Comparison of ENCODE assay signal across 25 cellular contexts in the genomic region with DNA sequence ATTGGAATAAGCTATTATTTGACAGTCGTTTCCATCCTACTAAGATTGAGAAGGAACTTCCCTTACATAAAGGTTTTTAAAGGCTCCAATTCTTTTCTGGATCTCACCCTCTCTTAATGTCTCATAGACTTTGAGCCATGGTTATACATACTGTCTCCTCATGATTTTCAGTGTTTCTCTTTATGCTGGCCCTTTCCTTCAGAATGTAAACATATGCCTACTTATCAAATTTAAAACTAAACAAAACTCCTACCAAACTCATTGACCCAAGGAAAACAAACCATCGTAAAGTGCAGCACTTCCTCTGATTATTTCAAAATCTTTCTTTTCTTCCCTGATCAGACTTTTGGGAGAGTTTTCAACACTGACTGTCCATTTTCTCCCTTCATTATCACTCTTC.
A peak's percentile ranks its signal among the peaks of the same experiment; 100 is the strongest.
DNase-seq lines count a peak whose midpoint lies in the region; ATAC-seq and TF ChIP-seq lines count a peak whose summit lies in the region.
"Had no signal": no experiment of that assay in that cellular context is flagged by ENCODE, and none has a peak within 500 bp of the region (broad histone marks: within the 10 kb centered on the region; RNA-seq: fewer than 3 reads in every experiment).

No MANE protein-coding gene starts in this region.

- H3F3A ChIP-seq in GM23338 (replicated peaks; ENCODE audit: low read depth) (no peaks in the 10 kb centered on the region), PC-3 (ENCODE audit: low read length, unreplicated experiment) (peaks cover 8% of the 10 kb centered on the region)

- intact Hi-C loops in PC-3 (cut with micrococcal nuclease): loop anchor here (1.0 to 10.0 kb wide), 3 partner anchors 30 to 381 kb away; no protein-coding TSS in a partner anchor
- intact Hi-C loops in right lobe of liver (cut with DNase I): no loop called here

- TF ChIP-seq POLR2A in right lobe of liver (IDR thresholded peaks at IDR 0.05): no peak

- H3K4me3 Mint-ChIP-seq in GM23338 (no peak overlapping the region), osteocyte (ENCODE audit: unreplicated experiment) (no peak overlapping the region)
- H3K4me3 Mint-ChIP-seq: CD4-positive, alpha-beta T cell had no signal

- H3K9me3 Mint-ChIP-seq in GM23338: no peaks in the 10 kb centered on the region
- H3K9me3 Mint-ChIP-seq in osteocyte (ENCODE audit: unreplicated experiment): peaks cover 5% of the 10 kb centered on the region
- H3K9me3 Mint-ChIP-seq: CD4-positive, alpha-beta T cell had no signal

- peaks cover 1% of the 10 kb centered on the region for H3K27me3 Mint-ChIP-seq in GM23338 (ENCODE audit: insufficient read depth, low read depth, poor library complexity)
- H3K27me3 Mint-ChIP-seq in osteocyte (ENCODE audit: unreplicated experiment): no peaks in the 10 kb centered on the region
- H3K27me3 Mint-ChIP-seq: CD4-positive, alpha-beta T cell had no signal

- no peak for TF ChIP-seq CTCF in GM23338 (conservative IDR thresholded peaks at IDR 0.05; ENCODE audit: low read depth in 2 of 2)
- no peak for TF ChIP-seq CTCF in PC-3 (conservative IDR thresholded peaks at IDR 0.05; ENCODE audit: low read depth, low read length)
- TF ChIP-seq CTCF in osteocyte (IDR thresholded peaks at IDR 0.05): no peak
- TF ChIP-seq CTCF in right lobe of liver (IDR thresholded peaks at IDR 0.05): no peak

- no peaks in the 10 kb centered on the region for H3K27me3 ChIP-seq in GM23338 (ENCODE audit: insufficient read depth)
- H3K27me3 ChIP-seq in PC-3 (ENCODE audit: low read length): no peaks in the 10 kb centered on the region
- no peaks in the 10 kb centered on the region for H3K27me3 ChIP-seq in right lobe of liver
- H3K27me3 ChIP-seq: BLaER1 treated with 17β-estradiol and CSF1 and Interleukin-3, amounts not matched to agents 10 nM and 100 nM; Peyer's patch had no signal

- H3K36me3 ChIP-seq in GM23338 (ENCODE audit: insufficient read depth) (no peaks in the 10 kb centered on the region), PC-3 (ENCODE audit: low read depth, low read length) (no peaks in the 10 kb centered on the region), right lobe of liver (no peaks in the 10 kb centered on the region)
- H3K36me3 ChIP-seq: BLaER1 treated with 17β-estradiol and CSF1 and Interleukin-3, amounts not matched to agents 10 nM and 100 nM; HAP-1; Peyer's patch had no signal

- no peaks in the 10 kb centered on the region for H3K79me2 ChIP-seq in GM23338 (replicated peaks; ENCODE audit: insufficient read depth)
- H3K79me2 ChIP-seq in PC-3 (ENCODE audit: low read length): no peaks in the 10 kb centered on the region

- H3K4me2 ChIP-seq in GM23338 (no peak overlapping the region), PC-3 (ENCODE audit: low read length) (peak overlapping the region; percentile 9; the same call in 1 of the 2 replicates)
- H3K4me2 ChIP-seq: BLaER1 treated with 17β-estradiol and CSF1 and Interleukin-3, amounts not matched to agents 10 nM and 100 nM had no signal

- no peak for DNase-seq in GM23338 (ENCODE audit: low spot score)
- peak; percentile 35 for DNase-seq in PC-3
- peak; percentile 2 for DNase-seq in fibroblast of gingiva (ENCODE audit: low read depth)
- DNase-seq in osteocyte (ENCODE audit: extremely low spot score, unreplicated experiment): no peak
- no peak for DNase-seq in right lobe of liver
- no peak for DNase-seq in OCI-M2 (lab: John Stamatoyannopoulos, UW; ENCODE audit: unreplicated experiment)
- DNase-seq: AML-193; CD4-positive, alpha-beta T cell; COR-L47; DMS53; GM23248; Karpas-422; NCI-H1092 treated with DMSO at 0.1 percent for 48 hours; NCI-H1436; NCI-H1930; NCI-H446 treated with DMSO at 0.1 percent for 48 hours; NCI-H526; NCI-H82; NK-92 treated with Interleukin-12 subunit alpha and Interleukin-12 subunit beta, amount 100 ng/mL, for 24 hours; Peyer's patch; SHP77 treated with DMSO at 0.1 percent for 48 hours had no signal

- H2AFZ ChIP-seq in GM23338: peak overlapping the region; percentile 72
- H2AFZ ChIP-seq in PC-3 (ENCODE audit: low read length): no peak overlapping the region
- H2AFZ ChIP-seq: GM23248 had no signal

- H3K9me2 ChIP-seq in GM23338 (ENCODE audit: insufficient read depth) (no peaks in the 10 kb centered on the region), PC-3 (replicated peaks; ENCODE audit: low read length) (no peaks in the 10 kb centered on the region)

- H3K9ac ChIP-seq in PC-3 (ENCODE audit: low read length): no peak overlapping the region
- H3K9ac ChIP-seq: BLaER1 treated with 17β-estradiol and CSF1 and Interleukin-3, amounts not matched to agents 10 nM and 100 nM; GM23248 had no signal

- no peak overlapping the region for H3K27ac ChIP-seq in GM23338 (ENCODE audit: low read depth)
- H3K27ac ChIP-seq in PC-3 (ENCODE audit: low read length): peak overlapping the region; percentile 31
- H3K27ac ChIP-seq in right lobe of liver: no peak overlapping the region
- H3K27ac ChIP-seq: BLaER1 treated with 17β-estradiol and CSF1 and Interleukin-3, amounts not matched to agents 10 nM and 100 nM; GM23248; Peyer's patch; SK-N-MC had no signal

- ATAC-seq in GM23338: no peak
- peak; percentile 42 for ATAC-seq in PC-3
- no peak for ATAC-seq in right lobe of liver
- no peak for ATAC-seq in HG02970 (IDR thresholded peaks at IDR 0.05; ENCODE audit: low FRiP score, unreplicated experiment)

- POLR2A ChIA-PET in PC-3 (lab: Charles Lee; ENCODE audit: unreplicated experiment): interaction anchor here (0.5 kb wide), 1 partner anchor 138 kb away, joined by 3 read pairs; no protein-coding TSS in a partner anchor

- 54% methylated on average over 2 of the region's 2 CpGs for WGBS in right lobe of liver (ENCODE audit: insufficient coverage, low coverage, low lambda C conversion rate, missing lambda C conversion rate)

- H3K9me3 ChIP-seq in PC-3 (ENCODE audit: low read length) (no peaks in the 10 kb centered on the region), right lobe of liver (no peaks in the 10 kb centered on the region)
- H3K9me3 ChIP-seq: BLaER1 treated with 17β-estradiol and CSF1 and Interleukin-3, amounts not matched to agents 10 nM and 100 nM; HAP-1; Peyer's patch had no signal

- H3K27ac Mint-ChIP-seq in GM23338: peak overlapping the region; percentile 28; the same call in 1 of the 2 replicates
- peak overlapping the region; percentile 1 for H3K27ac Mint-ChIP-seq in osteocyte (ENCODE audit: unreplicated experiment)
- H3K27ac Mint-ChIP-seq: CD4-positive, alpha-beta T cell had no signal

- BruUV-seq in PC-3 (replicated peaks; lab: Mats Ljungman, UMichigan): no TSS peak

- H3K4me3 ChIP-seq in GM23338 (no peak overlapping the region), PC-3 (ENCODE audit: low read length) (no peak overlapping the region), right lobe of liver (no peak overlapping the region)
- H3K4me3 ChIP-seq: BLaER1 treated with 17β-estradiol and CSF1 and Interleukin-3, amounts not matched to agents 10 nM and 100 nM; GM23248; HAP-1; Peyer's patch; SK-N-MC had no signal

- H3K4me1 Mint-ChIP-seq in GM23338 (peaks cover 27% of the 10 kb centered on the region), osteocyte (ENCODE audit: unreplicated experiment) (peaks cover 47% of the 10 kb centered on the region)

- H3K4me1 ChIP-seq in GM23338 (ENCODE audit: insufficient read depth) (peaks cover 17% of the 10 kb centered on the region; the same call in 1 of the 2 replicates), PC-3 (ENCODE audit: insufficient read depth, low read length) (peaks cover 56% of the 10 kb centered on the region), right lobe of liver (no peaks in the 10 kb centered on the region)
- H3K4me1 ChIP-seq: BLaER1 treated with 17β-estradiol and CSF1 and Interleukin-3, amounts not matched to agents 10 nM and 100 nM; Peyer's patch had no signal

- CTCF ChIA-PET in PC-3 (lab: Charles Lee): no interaction called here

- no peaks in the 10 kb centered on the region for H3K36me3 Mint-ChIP-seq in GM23338 (ENCODE audit: low read depth)
- H3K36me3 Mint-ChIP-seq in osteocyte (ENCODE audit: unreplicated experiment): peaks cover 3% of the 10 kb centered on the region

- H4K20me1 ChIP-seq in GM23338 (replicated peaks; ENCODE audit: insufficient read depth): no peaks in the 10 kb centered on the region
- no peaks in the 10 kb centered on the region for H4K20me1 ChIP-seq in PC-3 (ENCODE audit: low read length)
- H4K20me1 ChIP-seq: BLaER1 treated with 17β-estradiol and CSF1 and Interleukin-3, amounts not matched to agents 10 nM and 100 nM had no signal

TF ChIP-seq in GM23338, 12 proteins besides CTCF, POLR2A, EP300 and RAD21 (continues in another document):
- TF ChIP-seq REST (IDR thresholded peaks at IDR 0.05; ENCODE audit: unreplicated experiment): no peak
- no peak for TF ChIP-seq NANOG (IDR thresholded peaks at IDR 0.05; ENCODE audit: borderline replicate concordance)

Comparison
In these comparisons a context has a peak if more than half of its experiments do, and no peak if none do; other contexts are left out.
1. DNase-seq: peak in PC-3 (single experiment) and fibroblast of gingiva (single experiment); none in GM23338 (single experiment), osteocyte (single experiment), right lobe of liver (0 of 3) and OCI-M2 (single experiment).